8 cellular contexts compared by ENCODE assay signal in the genomic region with DNA sequence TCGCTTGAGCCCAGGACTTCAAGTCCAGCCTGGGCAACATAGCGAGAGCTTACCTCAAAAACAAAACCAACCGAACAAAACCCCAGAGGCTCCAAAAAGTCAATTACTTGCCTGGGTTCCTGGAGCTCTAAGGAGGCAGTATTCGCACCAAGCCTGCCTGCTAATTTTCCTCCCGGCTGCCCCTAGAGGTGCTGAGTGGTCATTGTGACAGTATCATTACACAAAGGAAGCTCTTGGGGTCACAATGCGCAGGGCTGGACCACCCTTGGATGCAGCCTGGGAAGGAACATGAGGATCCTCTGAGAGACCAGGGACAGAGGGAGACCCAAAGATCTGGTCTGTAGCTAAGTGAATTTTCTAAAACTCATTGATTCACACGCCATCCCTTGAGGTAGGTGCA. TPM values are rescaled to one million over a fixed set of nuclear protein-coding genes. Genes with fewer than 3 reads are reported as not detected.
DNase-seq lines count a peak whose midpoint lies in the region; ATAC-seq and TF ChIP-seq lines count a peak whose summit lies in the region.

No MANE protein-coding gene starts in this region.

- H3K27ac Mint-ChIP-seq in glutamatergic neuron (ENCODE audit: unreplicated experiment) = no peak overlapping the region

- no peak overlapping the region for H3K4me3 ChIP-seq in A673 (ENCODE audit: low read depth, low read length, poor library complexity, severe bottlenecking)
- no peak overlapping the region for H3K4me3 ChIP-seq in body of pancreas

- H3K27ac ChIP-seq in A673 (ENCODE audit: low read depth, low read length, poor library complexity, severe bottlenecking) (no peak overlapping the region), body of pancreas (no peak overlapping the region)

- H3K4me3 Mint-ChIP-seq in glutamatergic neuron (ENCODE audit: unreplicated experiment) = no peak overlapping the region

- H3K36me3 ChIP-seq in A673 (ENCODE audit: insufficient read depth, low read length, poor library complexity, severe bottlenecking) (no peaks in the 10 kb centered on the region), body of pancreas (replicated peaks in 1 of 2; ENCODE audit: insufficient read depth in 1 of 2, low read depth in 2 of 2) (no peaks in the 10 kb centered on the region)

- no peaks in the 10 kb centered on the region for H3K4me1 ChIP-seq in A673 (ENCODE audit: insufficient read depth, low read length, poor library complexity, severe bottlenecking)
- H3K4me1 ChIP-seq in body of pancreas = peaks cover 23% of the 10 kb centered on the region

- peaks cover 4% of the 10 kb centered on the region for H3K27me3 ChIP-seq in A673 (replicated peaks; ENCODE audit: insufficient read depth, low read depth, low read length, poor library complexity)
- H3K27me3 ChIP-seq in body of pancreas = no peaks in the 10 kb centered on the region

- BruUV-seq in A673 (replicated peaks; lab: Mats Ljungman, UMichigan) = no TSS peak

- intact Hi-C loops in A673 (cut with micrococcal nuclease; ENCODE audit: unreplicated experiment) (no loop called here), body of pancreas (cut with DNase I) (no loop called here)

- POLR2A ChIA-PET in A673 (lab: Charles Lee; ENCODE audit: low non-redundant PET) = interaction anchor here (0.6 kb wide), 1 partner anchor 232 kb away, joined by 5 read pairs; no protein-coding TSS in a partner anchor

- peaks cover 3% of the 10 kb centered on the region for H3K9me3 Mint-ChIP-seq in glutamatergic neuron (ENCODE audit: unreplicated experiment)

- 58 to 74% methylated on average over 5 to 7 of the region's 7 CpGs for WGBS in body of pancreas, 2 donors

- peaks cover 8% of the 10 kb centered on the region for H3K27me3 Mint-ChIP-seq in glutamatergic neuron (ENCODE audit: unreplicated experiment)

- TF ChIP-seq POLR2A in body of pancreas (IDR thresholded peaks at IDR 0.05) = no peak

- H3K36me3 Mint-ChIP-seq in glutamatergic neuron (ENCODE audit: unreplicated experiment) = no peaks in the 10 kb centered on the region

- TF ChIP-seq CTCF in A673 (conservative IDR thresholded peaks at IDR 0.05; ENCODE audit: low read depth, low read length) (peak; percentile 43), GM12873 (IDR thresholded peaks at IDR 0.05; ENCODE audit: insufficient read depth, low read depth, low read length, missing control alignments) (peak; percentile 56), glutamatergic neuron (IDR thresholded peaks at IDR 0.05; ENCODE audit: partially characterized antibody, unreplicated experiment) (peak; percentile 45), body of pancreas (IDR thresholded peaks at IDR 0.05) (peak in 3 of 7 experiments; percentile 14 to 21 (median 21))

- ATAC-seq in SK-N-SH treated with all-trans-retinoic acid at 6 μM for 48 hours (peak; percentile 68), GM18498 (IDR thresholded peaks at IDR 0.05; ENCODE audit: unreplicated experiment) (no peak), body of pancreas (no peak)

- CTCF ChIA-PET in A673 (lab: Charles Lee) = interaction anchor here (0.6 kb wide), 1 partner anchor 102 kb away, joined by 3 read pairs; no protein-coding TSS in a partner anchor

- H3K4me1 Mint-ChIP-seq in glutamatergic neuron (ENCODE audit: low read depth, unreplicated experiment) = peaks cover 6% of the 10 kb centered on the region

- no peak for DNase-seq in A673 (ENCODE audit: low spot score)
- DNase-seq in glutamatergic neuron = peak; percentile 50
- no peak for DNase-seq in SW 1271 (lab: John Stamatoyannopoulos, UW)
- no peak for DNase-seq in body of pancreas
- DNase-seq in DMS79 (lab: John Stamatoyannopoulos, UW) = no peak

- H3K9me3 ChIP-seq in A673 (ENCODE audit: low read depth, low read length, poor library complexity, severe bottlenecking) = no peaks in the 10 kb centered on the region
- no peaks in the 10 kb centered on the region for H3K9me3 ChIP-seq in body of pancreas

TF ChIP-seq in SK-N-SH treated with all-trans-retinoic acid at 6 μM for 48 hours, 23 proteins besides CTCF, POLR2A, EP300 and RAD21:
- TF ChIP-seq TSHZ2 (CRISPR knock-in tag; IDR thresholded peaks at IDR 0.05) = no peak
- no peak for TF ChIP-seq CREB5 (CRISPR knock-in tag; IDR thresholded peaks at IDR 0.05; ENCODE audit: low read depth)
- no peak for TF ChIP-seq ZNF8 (CRISPR knock-in tag; IDR thresholded peaks at IDR 0.05)
- no peak for TF ChIP-seq OSR1 (CRISPR knock-in tag; IDR thresholded peaks at IDR 0.05)
- TF ChIP-seq GLIS3 (CRISPR knock-in tag; IDR thresholded peaks at IDR 0.05) = no peak
- TF ChIP-seq, protein P1, sequence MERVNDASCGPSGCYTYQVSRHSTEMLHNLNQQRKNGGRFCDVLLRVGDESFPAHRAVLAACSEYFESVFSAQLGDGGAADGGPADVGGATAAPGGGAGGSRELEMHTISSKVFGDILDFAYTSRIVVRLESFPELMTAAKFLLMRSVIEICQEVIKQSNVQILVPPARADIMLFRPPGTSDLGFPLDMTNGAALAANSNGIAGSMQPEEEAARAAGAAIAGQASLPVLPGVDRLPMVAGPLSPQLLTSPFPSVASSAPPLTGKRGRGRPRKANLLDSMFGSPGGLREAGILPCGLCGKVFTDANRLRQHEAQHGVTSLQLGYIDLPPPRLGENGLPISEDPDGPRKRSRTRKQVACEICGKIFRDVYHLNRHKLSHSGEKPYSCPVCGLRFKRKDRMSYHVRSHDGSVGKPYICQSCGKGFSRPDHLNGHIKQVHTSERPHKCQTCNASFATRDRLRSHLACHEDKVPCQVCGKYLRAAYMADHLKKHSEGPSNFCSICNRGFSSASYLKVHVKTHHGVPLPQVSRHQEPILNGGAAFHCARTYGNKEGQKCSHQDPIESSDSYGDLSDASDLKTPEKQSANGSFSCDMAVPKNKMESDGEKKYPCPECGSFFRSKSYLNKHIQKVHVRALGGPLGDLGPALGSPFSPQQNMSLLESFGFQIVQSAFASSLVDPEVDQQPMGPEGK (CRISPR knock-in tag; IDR thresholded peaks at IDR 0.05; ENCODE audit: borderline replicate concordance) = no peak
- no peak for TF ChIP-seq TOX (CRISPR knock-in tag; IDR thresholded peaks at IDR 0.05; ENCODE audit: borderline replicate concordance)
- no peak for TF ChIP-seq CSRNP3 (CRISPR knock-in tag; IDR thresholded peaks at IDR 0.05)
TF ChIP-seq in SK-N-SH treated with all-trans-retinoic acid at 6 μM for 48 hours: peak in this region for 0.

RNA-seq across cellular contexts. Expression of gene PEX11G, which starts 8.5 kb away (rescaled TPM):
- total RNA-seq in A673 (2021) (1.1 and 1.9 TPM in 2 replicates), glutamatergic neuron (ENCODE audit: unreplicated experiment) (2.6 TPM), body of pancreas (1 to 10 TPM; 3.9 to 7.6 TPM)

RNA-seq across cellular contexts. Expression of gene ZNF358, which starts 18.6 kb away (rescaled TPM):
- total RNA-seq in A673 (2021) = 44.1 and 48.2 TPM in 2 replicates
- 148 TPM for total RNA-seq in glutamatergic neuron (ENCODE audit: unreplicated experiment)
- 10 to 100 TPM; 40.2 to 93.6 TPM for total RNA-seq in body of pancreas

RNA-seq across cellular contexts. Expression of gene MCOLN1, which starts 25.1 kb away (rescaled TPM):
- 25.7 and 28.4 TPM in 2 replicates for total RNA-seq in A673 (2021)
- 39.8 TPM for total RNA-seq in glutamatergic neuron (ENCODE audit: unreplicated experiment)
- total RNA-seq in body of pancreas = 10 to 100 TPM; 10.6 to 11.9 TPM

RNA-seq across cellular contexts. Expression of gene PNPLA6, which starts 38.2 kb away (rescaled TPM):
- 70.4 and 73.9 TPM in 2 replicates for total RNA-seq in A673 (2021)
- total RNA-seq in glutamatergic neuron (ENCODE audit: unreplicated experiment) = 82.0 TPM
- total RNA-seq in body of pancreas = 10 to 100 TPM; 43.8 to 52.1 TPM
